ENCODE assay signal across 1 cellular context in the genomic region with DNA sequence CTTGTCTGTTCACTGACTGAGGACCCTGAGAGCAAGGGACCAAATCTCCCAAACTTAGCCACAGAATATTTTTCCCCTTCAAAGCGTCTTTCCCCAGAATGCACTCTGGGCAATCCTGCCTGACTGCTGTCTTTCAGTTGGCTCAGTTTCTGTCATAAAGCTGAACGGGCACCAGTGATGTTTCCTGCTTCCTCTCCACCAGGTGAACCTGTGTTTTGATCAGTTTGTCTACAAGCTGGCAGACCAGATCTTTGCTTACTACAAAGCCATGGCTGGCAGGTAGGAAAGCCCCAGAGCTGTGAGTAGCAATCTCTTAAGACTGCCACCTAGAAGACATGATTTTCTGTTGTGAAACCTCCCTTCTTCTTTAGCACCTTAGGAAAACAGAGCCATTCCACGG.
TF ChIP-seq lines count a peak whose summit lies in the region.

No MANE protein-coding gene starts in this region.

TF ChIP-seq in IMR-90, 13 proteins besides CTCF, POLR2A, EP300 and RAD21:
- TF ChIP-seq, protein P1, sequence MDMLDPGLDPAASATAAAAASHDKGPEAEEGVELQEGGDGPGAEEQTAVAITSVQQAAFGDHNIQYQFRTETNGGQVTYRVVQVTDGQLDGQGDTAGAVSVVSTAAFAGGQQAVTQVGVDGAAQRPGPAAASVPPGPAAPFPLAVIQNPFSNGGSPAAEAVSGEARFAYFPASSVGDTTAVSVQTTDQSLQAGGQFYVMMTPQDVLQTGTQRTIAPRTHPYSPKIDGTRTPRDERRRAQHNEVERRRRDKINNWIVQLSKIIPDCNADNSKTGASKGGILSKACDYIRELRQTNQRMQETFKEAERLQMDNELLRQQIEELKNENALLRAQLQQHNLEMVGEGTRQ (IDR thresholded peaks at IDR 0.05; ENCODE audit: low read depth, low read length): no peak
TF ChIP-seq in IMR-90: peak in this region for 0.
